In genomic region chr1:154878371-154879355, GRCh38 we compare ENCODE assay signal across 7 cellular contexts. TPM values are rescaled to one million over a fixed set of nuclear protein-coding genes. Genes with fewer than 3 reads are reported as not detected.
DNase-seq lines count a peak whose midpoint lies in the region; TF ChIP-seq lines count a peak whose summit lies in the region.

No MANE protein-coding gene starts in this region.

- no peak overlapping the region for H3K9ac ChIP-seq in Karpas-422 (ENCODE audit: low read length)

- H3K4me3 Mint-ChIP-seq in activated T-helper 1 cell treated with anti-CD3 and anti-CD28 coated beads, Interleukin-12 subunit alpha, Interleukin-12 subunit beta, Interleukin-2, Interleukin-4 antibody, amounts not matched to agents 30 ng/mL and 10 ng/mL and 1 ng/mL, durations not matched to agents 14 hours and 24 hours and 36 hours = no peak overlapping the region

- H3K4me3 ChIP-seq in Karpas-422 (ENCODE audit: low read length) = no peak overlapping the region
- no peak overlapping the region for H3K4me3 ChIP-seq in fibroblast of villous mesenchyme (ENCODE audit: low read depth, low read length)
- no peak overlapping the region for H3K4me3 ChIP-seq in suprapubic skin

- H2AFZ ChIP-seq in Karpas-422 (ENCODE audit: low read length) = no peak overlapping the region

- no peak for TF ChIP-seq POLR2A in suprapubic skin (IDR thresholded peaks at IDR 0.05)

- H3K79me2 ChIP-seq in Karpas-422 (ENCODE audit: low read length) = no peaks in the 10 kb centered on the region

- WGBS in suprapubic skin = 68% methylated on average over 22 of the region's 33 CpGs

- TF ChIP-seq CTCF in GM13976 (IDR thresholded peaks at IDR 0.05; ENCODE audit: borderline replicate concordance, control extremely low read depth, extremely low read depth, insufficient read depth, missing control alignments) (peak; percentile 94), fibroblast of villous mesenchyme (IDR thresholded peaks at IDR 0.05; ENCODE audit: insufficient read depth, low read depth, low read length) (peak; percentile 79), suprapubic skin (IDR thresholded peaks at IDR 0.05) (peak; percentile 78 to 79)

- peaks cover 16% of the 10 kb centered on the region for H3K4me1 Mint-ChIP-seq in activated T-helper 1 cell treated with anti-CD3 and anti-CD28 coated beads, Interleukin-12 subunit alpha, Interleukin-12 subunit beta, Interleukin-2, Interleukin-4 antibody, amounts not matched to agents 30 ng/mL and 10 ng/mL and 1 ng/mL, durations not matched to agents 14 hours and 24 hours and 36 hours (ENCODE audit: low read depth)

- intact Hi-C loops in activated T-helper 1 cell treated with anti-CD3 and anti-CD28 coated beads, Interleukin-12 subunit alpha, Interleukin-12 subunit beta, Interleukin-2, Interleukin-4 antibody, amounts not matched to agents 30 ng/mL and 10 ng/mL and 1 ng/mL, durations not matched to agents 14 hours and 24 hours and 36 hours (cut with micrococcal nuclease) = loop anchor here (1.0 to 5.0 kb wide), 5 partner anchors 58 to 396 kb away; partner anchors contain the start of gene PMVK

- H3K27me3 ChIP-seq in Karpas-422 (ENCODE audit: low read length) (no peaks in the 10 kb centered on the region), suprapubic skin (no peaks in the 10 kb centered on the region)

- in situ Hi-C loops in GM13976 (cut with MboI; ENCODE audit: low sequenced_read_pairs, unreplicated experiment) = loop anchor here (25.0 kb wide), 1 partner anchor 316 kb away; the partner anchor contains the start of genes CHRNB2 and UBE2Q1

- DNase-seq in GM13976 (ENCODE audit: low spot score) (peak; percentile 87), Karpas-422 (peak; percentile 88), RPMI8226 (peak; percentile 86), fibroblast of villous mesenchyme (ENCODE audit: low read depth) (peak; percentile 69), nucleus accumbens (lab: John Stamatoyannopoulos, UW) (peak in 53 of 56 donors; percentile 11 to 90 (median 68)), suprapubic skin (ENCODE audit: low spot score in 2 of 2) (peak; percentile 84)
- peak; percentile 64 for DNase-seq in activated T-helper 1 cell treated with anti-CD3 and anti-CD28 coated beads, Interleukin-12 subunit alpha, Interleukin-12 subunit beta, Interleukin-2, Interleukin-4 antibody, amounts not matched to agents 30 ng/mL and 10 ng/mL and 1 ng/mL, durations not matched to agents 14 hours and 24 hours and 36 hours (ENCODE audit: low spot score)

- H3K4me2 ChIP-seq in Karpas-422 (ENCODE audit: low read depth, low read length, poor library complexity, severe bottlenecking) = peak overlapping the region; percentile 21

- H3K36me3 ChIP-seq in Karpas-422 (ENCODE audit: insufficient read depth, low read length) (no peaks in the 10 kb centered on the region), suprapubic skin (no peaks in the 10 kb centered on the region)

- H3K9me3 Mint-ChIP-seq in activated T-helper 1 cell treated with anti-CD3 and anti-CD28 coated beads, Interleukin-12 subunit alpha, Interleukin-12 subunit beta, Interleukin-2, Interleukin-4 antibody, amounts not matched to agents 30 ng/mL and 10 ng/mL and 1 ng/mL, durations not matched to agents 14 hours and 24 hours and 36 hours = no peaks in the 10 kb centered on the region

- no peak for TF ChIP-seq EP300 in suprapubic skin (IDR thresholded peaks at IDR 0.05)

- H3K27ac ChIP-seq in Karpas-422 (ENCODE audit: low read length) (no peak overlapping the region), suprapubic skin (no peak overlapping the region)

- no peaks in the 10 kb centered on the region for H3K36me3 Mint-ChIP-seq in activated T-helper 1 cell treated with anti-CD3 and anti-CD28 coated beads, Interleukin-12 subunit alpha, Interleukin-12 subunit beta, Interleukin-2, Interleukin-4 antibody, amounts not matched to agents 30 ng/mL and 10 ng/mL and 1 ng/mL, durations not matched to agents 14 hours and 24 hours and 36 hours (ENCODE audit: low read depth)

- no peaks in the 10 kb centered on the region for H3K9me2 ChIP-seq in Karpas-422 (replicated peaks; ENCODE audit: insufficient read depth, low read length)

- no peaks in the 10 kb centered on the region for H4K20me1 ChIP-seq in Karpas-422 (ENCODE audit: insufficient read depth, low read depth, low read length)

- H3K9me3 ChIP-seq in Karpas-422 (ENCODE audit: low read length) (no peaks in the 10 kb centered on the region), suprapubic skin (no peaks in the 10 kb centered on the region)

- peaks cover 11% of the 10 kb centered on the region for H3K4me1 ChIP-seq in Karpas-422 (ENCODE audit: low read length)
- H3K4me1 ChIP-seq in suprapubic skin = no peaks in the 10 kb centered on the region

- peaks cover 7% of the 10 kb centered on the region for H3K27me3 Mint-ChIP-seq in activated T-helper 1 cell treated with anti-CD3 and anti-CD28 coated beads, Interleukin-12 subunit alpha, Interleukin-12 subunit beta, Interleukin-2, Interleukin-4 antibody, amounts not matched to agents 30 ng/mL and 10 ng/mL and 1 ng/mL, durations not matched to agents 14 hours and 24 hours and 36 hours (ENCODE audit: insufficient read depth)

- no peak overlapping the region for H3K27ac Mint-ChIP-seq in activated T-helper 1 cell treated with anti-CD3 and anti-CD28 coated beads, Interleukin-12 subunit alpha, Interleukin-12 subunit beta, Interleukin-2, Interleukin-4 antibody, amounts not matched to agents 30 ng/mL and 10 ng/mL and 1 ng/mL, durations not matched to agents 14 hours and 24 hours and 36 hours

RNA-seq across cellular contexts. Expression of gene KCNN3, which starts 8.6 kb away (rescaled TPM):
- 50.0 and 68.2 TPM in 2 replicates for total RNA-seq in Karpas-422 (2014; rRNA removed; shearing (Covaris generic); ENCODE audit: low replicate concordance)
- 0.34 and 0.36 TPM in 2 replicates for total RNA-seq in activated T-helper 1 cell treated with anti-CD3 and anti-CD28 coated beads, Interleukin-12 subunit alpha, Interleukin-12 subunit beta, Interleukin-2, Interleukin-4 antibody, amounts not matched to agents 30 ng/mL and 10 ng/mL and 1 ng/mL, durations not matched to agents 14 hours and 24 hours and 36 hours
- not detected in 2 replicates for total RNA-seq in fibroblast of villous mesenchyme
- under 1 TPM; 0.30 to 0.72 (median 0.37) TPM for total RNA-seq in suprapubic skin

RNA-seq across cellular contexts. Expression of gene PMVK, which starts 57.9 kb away (rescaled TPM):
- total RNA-seq in Karpas-422 (2014; rRNA removed; shearing (Covaris generic); ENCODE audit: low replicate concordance) = 11.1 and 14.1 TPM in 2 replicates
- 42.5 and 43.3 TPM in 2 replicates for total RNA-seq in activated T-helper 1 cell treated with anti-CD3 and anti-CD28 coated beads, Interleukin-12 subunit alpha, Interleukin-12 subunit beta, Interleukin-2, Interleukin-4 antibody, amounts not matched to agents 30 ng/mL and 10 ng/mL and 1 ng/mL, durations not matched to agents 14 hours and 24 hours and 36 hours
- total RNA-seq in fibroblast of villous mesenchyme (6.4 and 8.2 TPM in 2 replicates), suprapubic skin (10 to 100 TPM; 19.3 to 38.0 (median 28.8) TPM)

Comparison
In these comparisons a context has a peak if more than half of its experiments do, and no peak if none do; other contexts are left out.
1. RNA of gene KCNN3, which starts 8.6 kb away (total RNA-seq): 50.0 to 68.2 TPM in Karpas-422; 0.30 to 0.72 TPM in suprapubic skin, 0.34 to 0.36 TPM in activated T-helper 1 cell treated with anti-CD3 and anti-CD28 coated beads, Interleukin-12 subunit alpha, Interleukin-12 subunit beta, Interleukin-2, Interleukin-4 antibody, amounts not matched to agents 30 ng/mL and 10 ng/mL and 1 ng/mL, durations not matched to agents 14 hours and 24 hours and 36 hours and not detected in fibroblast of villous mesenchyme; every median in the first group is over 10 times any median in the second.
2. Peak in every context shown above with its lines, with median percentiles within 50 percentile points of each other: DNase-seq and CTCF ChIP-seq.